ENCODE assay signal across 21 cellular contexts in genomic region chr10:121579656-121580055, GRCh38. TPM values are rescaled to one million over a fixed set of nuclear protein-coding genes. Genes with fewer than 3 reads are reported as not detected.
A peak's percentile ranks its signal among the peaks of the same experiment; 100 is the strongest.
DNase-seq lines count a peak whose midpoint lies in the region; ATAC-seq, FAIRE-seq and TF ChIP-seq lines count a peak whose summit lies in the region.
"Had no signal": no experiment of that assay in that cellular context is flagged by ENCODE, and none has a peak within 500 bp of the region (broad histone marks: within the 10 kb centered on the region; RNA-seq: fewer than 3 reads in every experiment).

No MANE protein-coding gene starts in this region.

- H3K4me1 ChIP-seq in HepG2 (ENCODE audit: insufficient read depth, low read length) (peaks cover 34% of the 10 kb centered on the region), right lobe of liver (no peaks in the 10 kb centered on the region), esophagus squamous epithelium (peaks cover 8 to 64% (median 35%) of the 10 kb centered on the region in 3 donors)
- H3K4me1 ChIP-seq: colonic mucosa had no signal

- peak; percentile 62 for ATAC-seq in HepG2
- ATAC-seq in right lobe of liver, result no peak
- no peak for ATAC-seq in HG02973 (IDR thresholded peaks at IDR 0.05; ENCODE audit: unreplicated experiment)
- ATAC-seq in GM19467 (IDR thresholded peaks at IDR 0.05; ENCODE audit: unreplicated experiment), result no peak
- ATAC-seq: activated CD4-positive, CD25-positive, alpha-beta regulatory T cell treated with anti-CD3 and anti-CD28 coated beads, Interleukin-2, amount 50 U/mL, for 24 hours; K562; naive thymus-derived CD4-positive, alpha-beta T cell had no signal

- no peaks in the 10 kb centered on the region; a peak in 1 of 5 replicates for H3K27me3 ChIP-seq in HepG2 (ENCODE audit: control insufficient read depth in 1 of 2, insufficient read depth in 2 of 2, low read length in 2 of 2)
- H3K27me3 ChIP-seq in right lobe of liver, result no peaks in the 10 kb centered on the region
- H3K27me3 ChIP-seq in esophagus squamous epithelium, result no peaks in the 10 kb centered on the region
- H3K27me3 ChIP-seq: colonic mucosa had no signal

- no peaks in the 10 kb centered on the region for H3K79me2 ChIP-seq in HepG2 (ENCODE audit: insufficient read depth, low read length)

- no peaks in the 10 kb centered on the region for H3K9me3 ChIP-seq in HepG2 (ENCODE audit: low read length)
- H3K9me3 ChIP-seq in right lobe of liver, result no peaks in the 10 kb centered on the region
- H3K9me3 ChIP-seq in esophagus squamous epithelium, result no peaks in the 10 kb centered on the region
- H3K9me3 ChIP-seq: colonic mucosa had no signal

- TF ChIP-seq RAD21 in HepG2 (CRISPR knock-in tag; IDR thresholded peaks at IDR 0.05), result no peak

- DNase-seq in HepG2 (ENCODE audit: low spot score) (no peak), right lobe of liver (no peak), esophagus squamous epithelium (lab: John Stamatoyannopoulos, UW) (no peak), mesothelial cell of epicardium (ENCODE audit: low spot score in 2 of 2, unreplicated experiment in 2 of 2) (no peak), urothelium cell line (ENCODE audit: low spot score) (peak; percentile 50), cerebellar cortex (ENCODE audit: low spot score) (no peak)
- DNase-seq: activated CD8-positive, alpha-beta memory T cell treated with anti-CD3 and anti-CD28 coated beads, Interleukin-2, amount 50 U/mL, for 48 hours; CD4-positive, alpha-beta memory T cell; colonic mucosa; naive thymus-derived CD4-positive, alpha-beta T cell; NCI-H1436 treated with DMSO at 0.1 percent for 48 hours; NCI-H446 treated with DMSO at 0.1 percent for 48 hours; SW 1271 had no signal

- no peaks in the 10 kb centered on the region for H3K27me3 Mint-ChIP-seq in mesothelial cell of epicardium (ENCODE audit: low read depth)
- H3K27me3 Mint-ChIP-seq: activated naive CD8-positive, alpha-beta T cell; CD4-positive, alpha-beta memory T cell; stimulated activated naive CD8-positive, alpha-beta T cell treated with anti-CD3 and anti-CD28 coated beads, Interleukin-15, Interleukin-2, amounts not matched to agents 100 ng/mL and 50 ng/mL, for 24 hours had no signal

- no peaks in the 10 kb centered on the region for H3K36me3 ChIP-seq in HepG2 (replicated peaks in 1 of 2; ENCODE audit: control insufficient read depth in 1 of 2, insufficient read depth in 2 of 2, low read length in 2 of 2)
- no peaks in the 10 kb centered on the region for H3K36me3 ChIP-seq in right lobe of liver
- H3K36me3 ChIP-seq in esophagus squamous epithelium, result no peaks in the 10 kb centered on the region
- H3K36me3 ChIP-seq: colonic mucosa had no signal

- TF ChIP-seq EP300 in HepG2 (IDR thresholded peaks at IDR 0.05; ENCODE audit: low read depth in 2 of 2, low read length in 2 of 2) (no peak), HepG2 (CRISPR knock-in tag; IDR thresholded peaks at IDR 0.05; ENCODE audit: borderline replicate concordance) (no peak)

- WGBS in HepG2 (ENCODE audit: low lambda C conversion rate), result 20% methylated on average over 4 of the region's 8 CpGs
- 80% methylated on average over 1 of the region's 8 CpGs for WGBS in right lobe of liver (ENCODE audit: insufficient coverage, low coverage, low lambda C conversion rate, missing lambda C conversion rate)
- 23 to 50% methylated on average over 4 to 8 of the region's 8 CpGs for WGBS in esophagus squamous epithelium, 2 donors

- intact Hi-C loops in HepG2 (cut with micrococcal nuclease; ENCODE audit: unreplicated experiment) (no loop called here), right lobe of liver (cut with DNase I) (no loop called here), esophagus squamous epithelium (cut with DNase I) (no loop called here)

- H3K4me3 ChIP-seq in HepG2 (replicated peaks in 1 of 3; ENCODE audit: insufficient read depth in 1 of 3, low read depth in 2 of 3, low read length in 3 of 3) (no peak overlapping the region), right lobe of liver (no peak overlapping the region), esophagus squamous epithelium (no peak overlapping the region)
- H3K4me3 ChIP-seq: colonic mucosa, K562 had no signal

- no peaks in the 10 kb centered on the region for H3K9me3 Mint-ChIP-seq in mesothelial cell of epicardium
- H3K9me3 Mint-ChIP-seq: stimulated activated naive CD8-positive, alpha-beta T cell treated with anti-CD3 and anti-CD28 coated beads, Interleukin-15, Interleukin-2, amounts not matched to agents 100 ng/mL and 50 ng/mL, for 24 hours had no signal

- no peaks in the 10 kb centered on the region for H4K20me1 ChIP-seq in HepG2 (ENCODE audit: insufficient read depth, low read length)

- TF ChIP-seq CTCF in HepG2 (CRISPR knock-in tag; IDR thresholded peaks at IDR 0.05) (no peak), right lobe of liver (IDR thresholded peaks at IDR 0.05) (no peak), esophagus squamous epithelium (IDR thresholded peaks at IDR 0.05) (no peak), mesothelial cell of epicardium (IDR thresholded peaks at IDR 0.05; ENCODE audit: unreplicated experiment) (no peak)

- BruUV-seq in HepG2 (replicated peaks; lab: Mats Ljungman, UMichigan), result no TSS peak

- POLR2A ChIA-PET in HepG2 (lab: Yijun Ruan, JAX), result no interaction called here

- H3K36me3 Mint-ChIP-seq in mesothelial cell of epicardium, result peaks cover 14% of the 10 kb centered on the region
- H3K36me3 Mint-ChIP-seq: activated naive CD8-positive, alpha-beta T cell; CD4-positive, alpha-beta memory T cell; naive thymus-derived CD4-positive, alpha-beta T cell had no signal

- CTCF ChIA-PET in HepG2 (lab: Yijun Ruan, JAX; ENCODE audit: low intra/inter-chr PET ratio, low total read pairs), result no interaction called here

- H3K4me3 Mint-ChIP-seq in mesothelial cell of epicardium, result no peak overlapping the region
- H3K4me3 Mint-ChIP-seq: activated naive CD8-positive, alpha-beta T cell; CD4-positive, alpha-beta memory T cell; naive thymus-derived CD4-positive, alpha-beta T cell; stimulated activated naive CD8-positive, alpha-beta T cell treated with anti-CD3 and anti-CD28 coated beads, Interleukin-15, Interleukin-2, amounts not matched to agents 100 ng/mL and 50 ng/mL, for 24 hours had no signal

- H3K4me1 Mint-ChIP-seq in mesothelial cell of epicardium, result peaks cover 56% of the 10 kb centered on the region
- H3K4me1 Mint-ChIP-seq: CD4-positive, alpha-beta memory T cell; naive thymus-derived CD4-positive, alpha-beta T cell had no signal

- FAIRE-seq in HepG2 (lab: Jason Lieb, UNC) (no peak), urothelium cell line (lab: Jason Lieb, UNC) (no peak)
- FAIRE-seq: A204.1, G401.6, K562 had no signal

- H3K9ac ChIP-seq in HepG2 (ENCODE audit: insufficient read depth, low read depth, low read length), result no peak overlapping the region

- TF ChIP-seq POLR2A in HepG2 (IDR thresholded peaks at IDR 0.05; ENCODE audit: insufficient read depth in 1 of 2, low read depth in 2 of 2, low read length in 2 of 2) (no peak), right lobe of liver (IDR thresholded peaks at IDR 0.05) (no peak), esophagus squamous epithelium (IDR thresholded peaks at IDR 0.05) (no peak)

- peak overlapping the region; percentile 96 for H3K27ac Mint-ChIP-seq in mesothelial cell of epicardium
- H3K27ac Mint-ChIP-seq: activated naive CD8-positive, alpha-beta T cell; CD4-positive, alpha-beta memory T cell; naive thymus-derived CD4-positive, alpha-beta T cell; stimulated activated naive CD8-positive, alpha-beta T cell treated with anti-CD3 and anti-CD28 coated beads, Interleukin-15, Interleukin-2, amounts not matched to agents 100 ng/mL and 50 ng/mL, for 24 hours had no signal

- H3K4me2 ChIP-seq in HepG2 (ENCODE audit: low read depth, low read length), result peak overlapping the region; percentile 14

- H2AFZ ChIP-seq in HepG2 (ENCODE audit: low read length), result no peak overlapping the region

- in situ Hi-C loops in HepG2 (cut with HindIII; ENCODE audit: extremely low pct_ligation_motif_present, low pct_unique_long_range_greater_than_20kb), result no loop called here

- H3K27ac ChIP-seq in HepG2 (ENCODE audit: extremely low read length, insufficient read depth, low read length) (no peak overlapping the region), right lobe of liver (no peak overlapping the region), esophagus squamous epithelium (peak overlapping the region; percentile 43 to 62 (median 57))
- H3K27ac ChIP-seq: colonic mucosa had no signal

TF ChIP-seq in HepG2, 621 proteins besides CTCF, POLR2A, EP300 and RAD21 (continues in another document):
- no peak for TF ChIP-seq SP4 (CRISPR knock-in tag; IDR thresholded peaks at IDR 0.05)
- TF ChIP-seq MTF1 (CRISPR knock-in tag; IDR thresholded peaks at IDR 0.05), result no peak
- no peak for TF ChIP-seq ZNF570 (CRISPR knock-in tag; IDR thresholded peaks at IDR 0.05; ENCODE audit: borderline replicate concordance)
- TF ChIP-seq FOSL1 (CRISPR knock-in tag; IDR thresholded peaks at IDR 0.05; ENCODE audit: borderline replicate concordance), result no peak
- no peak for TF ChIP-seq ZNF670 (CRISPR knock-in tag; IDR thresholded peaks at IDR 0.05; ENCODE audit: borderline replicate concordance)

RNA-seq across cellular contexts. Expression of gene FGFR2, which starts 18.6 kb away (rescaled TPM):
- total RNA-seq in HepG2 (2016; rRNA removed; fragmentation: Illumina TruSeq; extraction: Trizol) (1.4 and 2.6 TPM in 2 replicates), right lobe of liver (10 to 100 TPM; 14.4 to 33.7 (median 23.0) TPM), esophagus squamous epithelium (10 to 100 TPM; 22.5 to 58.0 (median 44.4) TPM), mesothelial cell of epicardium (78.0 to 88.3 TPM (median 83.2 TPM) in 3 replicates)
- 1.8 and 2.8 TPM in 2 replicates for total RNA-seq in HepG2 (2016; cell fraction: cytosol; rRNA removed; fragmentation: Illumina TruSeq; extraction: Trizol; ENCODE audit: low read depth)
- 1.8 and 2.2 TPM in 2 replicates for total RNA-seq in HepG2 (2016; cell fraction: insoluble cytoplasmic fraction; rRNA removed; fragmentation: Illumina TruSeq; extraction: Trizol)
- total RNA-seq in HepG2 (2016; cell fraction: membrane; rRNA removed; fragmentation: Illumina TruSeq; extraction: Trizol), result 1.2 and 1.7 TPM in 2 replicates
- 3.3 and 4.2 TPM in 2 replicates for total RNA-seq in HepG2 (2016; cell fraction: nucleus; rRNA removed; fragmentation: Illumina TruSeq; extraction: Trizol)
- polyA plus RNA-seq in HepG2 (2011; rRNA removed), result 1.2 and 1.6 TPM in 2 replicates
- polyA plus RNA-seq in HepG2 (2011; cell fraction: cytosol; rRNA removed), result 0.82 and 1.0 TPM in 2 replicates
- 2.9 and 4.4 TPM in 2 replicates for polyA plus RNA-seq in HepG2 (2011; cell fraction: nucleus; rRNA removed)
- polyA plus RNA-seq in HepG2 (2012), result 0.41 and 1.3 TPM in 2 replicates
- polyA plus RNA-seq in HepG2 (2016; cell fraction: cytosol; fragmentation: Illumina TruSeq; extraction: Trizol; ENCODE audit: low read depth), result 0.15 and 0.22 TPM in 2 replicates
- polyA plus RNA-seq in HepG2 (2016; cell fraction: insoluble cytoplasmic fraction; fragmentation: Illumina TruSeq; extraction: Trizol; ENCODE audit: low read depth), result 1.6 and 1.9 TPM in 2 replicates
- 0.44 and 0.58 TPM in 2 replicates for polyA plus RNA-seq in HepG2 (2016; cell fraction: membrane; fragmentation: Illumina TruSeq; extraction: Trizol; ENCODE audit: low read depth)
- polyA plus RNA-seq in HepG2 (2016; cell fraction: nucleus; fragmentation: Illumina TruSeq; extraction: Trizol; ENCODE audit: insufficient read depth, low read depth), result 9.1 and 11.3 TPM in 2 replicates
- polyA minus RNA-seq in HepG2 (2011; rRNA and poly(A)+ RNA removed; ENCODE audit: low replicate concordance), result 0.12 and 1.0 TPM in 2 replicates
- 0.70 and 0.89 TPM in 2 replicates for polyA minus RNA-seq in HepG2 (2011; cell fraction: cytosol; rRNA and poly(A)+ RNA removed)
- 1.7 and 2.3 TPM in 2 replicates for polyA minus RNA-seq in HepG2 (2011; cell fraction: nucleus; rRNA and poly(A)+ RNA removed)
- polyA plus RNA-seq: K562; naive thymus-derived CD4-positive, alpha-beta T cell had no signal

Comparison
In these comparisons a context has a peak if more than half of its experiments do, and no peak if none do; other contexts are left out.
1. H3K27ac ChIP-seq: peak in esophagus squamous epithelium (4 of 4); none in HepG2 (single experiment) and right lobe of liver (0 of 3).